8 cellular contexts compared by ENCODE assay signal in genomic region chr16:85610446-85611204, GRCh38. TPM values are rescaled to one million over a fixed set of nuclear protein-coding genes. Genes with fewer than 3 reads are reported as not detected.
DNase-seq lines count a peak whose midpoint lies in the region; ATAC-seq and TF ChIP-seq lines count a peak whose summit lies in the region.

No MANE protein-coding gene starts in this region.

- peak overlapping the region; percentile 62; the same call in 1 of the 2 replicates for H4K91ac ChIP-seq in IMR-90 (ENCODE audit: insufficient read depth, low read depth, low read length)

- H3K14ac ChIP-seq in IMR-90 (replicated peaks; ENCODE audit: low read depth, low read length), result no peak overlapping the region; the same call in 1 of the 2 replicates

- H3K9me3 ChIP-seq in IMR-90 (ENCODE audit: control insufficient read depth, insufficient read depth, low read length) (no peaks in the 10 kb centered on the region), muscle layer of colon (ENCODE audit: low read length) (no peaks in the 10 kb centered on the region)

- H3K18ac ChIP-seq in IMR-90 (ENCODE audit: low read depth, low read length), result no peak overlapping the region

- H3K4me3 ChIP-seq in AG09309 (ENCODE audit: control insufficient read depth, low read depth, low read length), result peak overlapping the region; percentile 57
- no peak overlapping the region for H3K4me3 ChIP-seq in IMR-90 (ENCODE audit: insufficient read depth, low read depth, low read length)
- H3K4me3 ChIP-seq in muscle layer of colon (ENCODE audit: low read depth in 1 of 2, low read length in 2 of 2), result peak overlapping the region; percentile 32 to 38

- peak overlapping the region; percentile 73; the same call in 1 of the 2 replicates for H3K23ac ChIP-seq in IMR-90 (ENCODE audit: low read depth, low read length)

- H3K4me2 ChIP-seq in IMR-90 (ENCODE audit: low read depth, low read length), result peak overlapping the region; percentile 23

- H3K56ac ChIP-seq in IMR-90 (ENCODE audit: extremely low read depth, insufficient read depth, low read length), result peak overlapping the region; percentile 30

- intact Hi-C loops in IMR-90 (cut with micrococcal nuclease), result loop anchor here (1.0 to 5.0 kb wide), 7 partner anchors 55 to 495 kb away; no protein-coding TSS in a partner anchor

- in situ Hi-C loops in IMR-90 (cut with MboI; ENCODE audit: low sequenced_read_pairs), result loop anchor here (10.0 kb wide), 1 partner anchor 496 kb away; the partner anchor contains the start of gene CIBAR2

- peaks cover 73% of the 10 kb centered on the region for H4K20me1 ChIP-seq in IMR-90 (ENCODE audit: insufficient read depth, low read length)

- peak overlapping the region; percentile 10 for H2BK5ac ChIP-seq in IMR-90 (ENCODE audit: low read depth, low read length, poor library complexity, severe bottlenecking)

- 0 out of 2 replicates have a peak overlapping the region, but pooled peaks have one; percentile 22 for H2BK120ac ChIP-seq in IMR-90 (ENCODE audit: low read depth, low read length)

- peak overlapping the region; percentile 64 for H3K4ac ChIP-seq in IMR-90 (ENCODE audit: low read depth, low read length)

- DNase-seq in AG09309 (ENCODE audit: low read depth), result peak; percentile 29
- peak; percentile 81 for DNase-seq in IMR-90
- DNase-seq in OCI-M1 (lab: John Stamatoyannopoulos, UW), result peak; percentile 91
- DNase-seq in activated T-cell treated with anti-CD3 and anti-CD28 coated beads, Interleukin-2, amount 50 U/mL, for 1 hour, result peak; percentile 91
- DNase-seq in stimulated activated CD8-positive, alpha-beta memory T cell treated with anti-CD3 and anti-CD28 coated beads, Interleukin-4, amount 100 ng/mL, for 4 hours (ENCODE audit: low read depth in 2 of 2, low spot score in 1 of 2), result peak; percentile 79 to 80

- BruUV-seq in IMR-90 (replicated peaks; lab: Mats Ljungman, UMichigan), result no TSS peak

- peak; percentile 97 for TF ChIP-seq RAD21 in IMR-90 (IDR thresholded peaks at IDR 0.05; ENCODE audit: low read length)

- H3K27me3 ChIP-seq in IMR-90 (ENCODE audit: control insufficient read depth, insufficient read depth, low read length), result no peaks in the 10 kb centered on the region
- no peaks in the 10 kb centered on the region for H3K27me3 ChIP-seq in muscle layer of colon (ENCODE audit: control insufficient read depth in 1 of 2, insufficient read depth in 2 of 2, low read length in 2 of 2)

- H3K9ac ChIP-seq in IMR-90 (ENCODE audit: low read depth, low read length) (no peak overlapping the region; the same call in 1 of the 2 replicates), muscle layer of colon (ENCODE audit: low read length) (no peak overlapping the region)

- peaks cover 7 to 46% of the 10 kb centered on the region in 2 experiments; a peak in 3 of 4 replicates for H3K79me1 ChIP-seq in IMR-90 (ENCODE audit: low read depth in 1 of 2, low read length in 2 of 2)

- dilution Hi-C loops in IMR-90 (cut with HindIII; ENCODE audit: low sequenced_read_pairs, unreplicated experiment), result no loop called here

- POLR2A ChIA-PET in IMR-90 (lab: Charles Lee; ENCODE audit: unreplicated experiment), result no interaction called here

- peak; percentile 95 for TF ChIP-seq CTCF in AG09309 (IDR thresholded peaks at IDR 0.05; ENCODE audit: control insufficient read depth, insufficient read depth, low read depth, low read length, missing control alignments)
- peak; percentile 96 for TF ChIP-seq CTCF in IMR-90 (conservative IDR thresholded peaks at IDR 0.05; ENCODE audit: low read depth, low read length)

- peak overlapping the region; percentile 8; the same call in 1 of the 2 replicates for H3K27ac ChIP-seq in IMR-90 (ENCODE audit: insufficient read depth, low read length)
- peak overlapping the region; percentile 76 for H3K27ac ChIP-seq in muscle layer of colon (ENCODE audit: low read depth, low read length)

- WGBS in IMR-90 (ENCODE audit: extremely low coverage in 2 of 2, insufficient read length in 1 of 2), 2 experiments, result 0% methylated on average over 7 of the region's 40 CpGs; no CpG with 5 or more reads in 1 of the 2 experiments

- ATAC-seq in IMR-90 (ENCODE audit: low read depth) (peak; percentile 52), esophagus mucosa (peak; percentile 53)

- H4K8ac ChIP-seq in IMR-90 (ENCODE audit: low read depth in 2 of 2, low read length in 2 of 2), result peak overlapping the region in 1 of 2 experiments; percentile 18; a peak in 1 of 4 replicates

- H3K36me3 ChIP-seq in IMR-90 (ENCODE audit: control insufficient read depth, insufficient read depth, low read length), result no peaks in the 10 kb centered on the region
- peaks cover 4% of the 10 kb centered on the region for H3K36me3 ChIP-seq in muscle layer of colon (ENCODE audit: insufficient read depth, low read length)

- H3K4me1 ChIP-seq in IMR-90 (ENCODE audit: control insufficient read depth, insufficient read depth, low read length) (peaks cover 17% of the 10 kb centered on the region), muscle layer of colon (ENCODE audit: insufficient read depth, low read length) (peaks cover 60% of the 10 kb centered on the region)

- CTCF ChIA-PET in IMR-90 (lab: Yijun Ruan, JAX), result interaction anchor here (0.8 to 1.6 kb wide), 3 partner anchors 190 to 506 kb away, joined by 3 to 4 read pairs (median 4); no protein-coding TSS in a partner anchor

- peak overlapping the region; percentile 70 for H2AFZ ChIP-seq in IMR-90 (replicated peaks; ENCODE audit: low read length, poor library complexity)

- TF ChIP-seq POLR2A in GM19193 (IDR thresholded peaks at IDR 0.05; ENCODE audit: extremely low read depth, insufficient read depth, insufficient read length) (peak; percentile 29), IMR-90 (IDR thresholded peaks at IDR 0.05; ENCODE audit: low read depth, low read length) (peak; percentile 57; the same call in 1 of the 2 replicates)

- H4K5ac ChIP-seq in IMR-90 (ENCODE audit: low read depth, low read length), result no peak overlapping the region

- H2BK15ac ChIP-seq in IMR-90 (ENCODE audit: low read depth, low read length), result no peak overlapping the region

- peak overlapping the region; percentile 97 for H2AK5ac ChIP-seq in IMR-90 (ENCODE audit: low read depth, low read length)

- peaks cover 3% of the 10 kb centered on the region; the same call in 1 of the 2 replicates for H3K9me1 ChIP-seq in IMR-90 (ENCODE audit: insufficient read depth, low read length)

- peak overlapping the region; percentile 95 for H2AK9ac ChIP-seq in IMR-90 (replicated peaks; ENCODE audit: low read depth, low read length, poor library complexity)

- 0 out of 2 replicates have a peak overlapping the region, but pooled peaks have one; percentile 52 for H2BK20ac ChIP-seq in IMR-90 (ENCODE audit: low read depth, low read length)

TF ChIP-seq in IMR-90, 13 proteins besides CTCF, POLR2A, EP300 and RAD21:
- TF ChIP-seq USF2 (IDR thresholded peaks at IDR 0.05; ENCODE audit: low read depth, low read length), result 0 out of 2 replicates have a peak, but pooled peaks have one; percentile 18
- no peak for TF ChIP-seq CEBPB (IDR thresholded peaks at IDR 0.05; ENCODE audit: low read depth, low read length)
- TF ChIP-seq SMC3 (IDR thresholded peaks at IDR 0.05; ENCODE audit: low read depth, low read length), result peak; percentile 88
- no peak for TF ChIP-seq CHD1 (IDR thresholded peaks at IDR 0.05; ENCODE audit: low read depth, low read length)
- peak; percentile 66; the same call in 1 of the 2 replicates for TF ChIP-seq MXI1 (IDR thresholded peaks at IDR 0.05; ENCODE audit: borderline replicate concordance, low read depth, low read length)
- TF ChIP-seq RFX5 (IDR thresholded peaks at IDR 0.05; ENCODE audit: low read depth, low read length), result no peak
- peak; percentile 36 for TF ChIP-seq RCOR1 (IDR thresholded peaks at IDR 0.05; ENCODE audit: insufficient replicate concordance, low read length)
- TF ChIP-seq BHLHE40 (IDR thresholded peaks at IDR 0.05; ENCODE audit: low read depth, low read length), result no peak
- TF ChIP-seq MAZ (IDR thresholded peaks at IDR 0.05; ENCODE audit: borderline replicate concordance, low read depth, low read length), result peak; percentile 93

RNA-seq across cellular contexts. Expression of gene GSE1, which starts 2.5 kb away (rescaled TPM):
- 9.4 and 14.9 TPM in 2 replicates for total RNA-seq in IMR-90 (2012; rRNA removed)
- 25.5 and 30.8 TPM in 2 replicates for polyA plus RNA-seq in IMR-90 (2012; rRNA removed)
- 17.0 and 25.6 TPM in 2 replicates for polyA plus RNA-seq in IMR-90 (2012; cell fraction: cytosol; rRNA removed)
- polyA plus RNA-seq in IMR-90 (2012; cell fraction: nucleus; rRNA removed; ENCODE audit: low replicate concordance), result 79.5 and 93.9 TPM in 2 replicates
- 23.9 TPM for total RNA-seq in esophagus mucosa

Comparison
In these comparisons a context has a peak if more than half of its experiments do, and no peak if none do; other contexts are left out.
1. DNase-seq: peak in every context shown above with its lines; median percentile 91 in OCI-M1; 91 in activated T-cell treated with anti-CD3 and anti-CD28 coated beads, Interleukin-2, amount 50 U/mL, for 1 hour; 81 in IMR-90; 80 in stimulated activated CD8-positive, alpha-beta memory T cell treated with anti-CD3 and anti-CD28 coated beads, Interleukin-4, amount 100 ng/mL, for 4 hours; 29 in AG09309.